In genomic region chr1:31745071-31745897, GRCh38 we compare ENCODE assay signal across 8 cellular contexts. TPM values are rescaled to one million over a fixed set of nuclear protein-coding genes. Genes with fewer than 3 reads are reported as not detected.
DNase-seq lines count a peak whose midpoint lies in the region; ATAC-seq, FAIRE-seq and TF ChIP-seq lines count a peak whose summit lies in the region.

No MANE protein-coding gene starts in this region.

- DNase-seq in CD4-positive, alpha-beta memory T cell = peak; percentile 33 to 62 (median 40)
- DNase-seq in HCT116 (ENCODE audit: low read depth, low spot score) (no peak), PC-9 (peak; percentile 61 to 68), activated gamma-delta T cell treated with Interleukin-2 at 50 U/mL for 16 hours (peak; percentile 36), foreskin melanocyte (peak; percentile 46), pancreas (peak in 4 of 6 donors; percentile 64 to 80 (median 71)), NCI-H1048 (lab: John Stamatoyannopoulos, UW) (no peak)

- no peaks in the 10 kb centered on the region for H3K27me3 ChIP-seq in CD4-positive, alpha-beta memory T cell (ENCODE audit: insufficient read depth, low read length)
- H3K27me3 ChIP-seq in HCT116 (ENCODE audit: insufficient read depth, low read length) (no peaks in the 10 kb centered on the region), PC-9 (ENCODE audit: insufficient read depth, low read depth) (no peaks in the 10 kb centered on the region), pancreas (no peaks in the 10 kb centered on the region)

- H3K36me3 ChIP-seq in CD4-positive, alpha-beta memory T cell (ENCODE audit: insufficient read depth, low read length) = no peaks in the 10 kb centered on the region
- H3K36me3 ChIP-seq in HCT116 (ENCODE audit: control insufficient read depth in 1 of 2, insufficient read depth in 2 of 2, low read length in 2 of 2) (no peaks in the 10 kb centered on the region), PC-9 (ENCODE audit: low read depth) (no peaks in the 10 kb centered on the region), pancreas (no peaks in the 10 kb centered on the region)

- peaks cover 8% of the 10 kb centered on the region for H3K4me1 ChIP-seq in CD4-positive, alpha-beta memory T cell (ENCODE audit: insufficient read depth, low read length)
- peaks cover 7 to 8% of the 10 kb centered on the region in 2 experiments; a peak in 3 of 4 replicates for H3K4me1 ChIP-seq in HCT116 (ENCODE audit: control insufficient read depth in 1 of 2, insufficient read depth in 2 of 2, low read length in 2 of 2)
- no peaks in the 10 kb centered on the region for H3K4me1 ChIP-seq in PC-9 (replicated peaks; ENCODE audit: insufficient read depth)
- no peaks in the 10 kb centered on the region for H3K4me1 ChIP-seq in pancreas

- H3K79me2 ChIP-seq in HCT116 (ENCODE audit: insufficient read depth, low read length) (no peaks in the 10 kb centered on the region), PC-9 (ENCODE audit: low read depth) (no peaks in the 10 kb centered on the region)

- intact Hi-C loops in CD4-positive, alpha-beta memory T cell (cut with micrococcal nuclease) = loop anchor here (2.0 kb wide), 2 partner anchors 30 to 78 kb away; no protein-coding TSS in a partner anchor
- intact Hi-C loops in HCT116 (cut with micrococcal nuclease) = loop anchor here (1.0 kb wide), 1 partner anchor 81 kb away; no protein-coding TSS in a partner anchor
- intact Hi-C loops in PC-9 (cut with micrococcal nuclease; ENCODE audit: unreplicated experiment) = loop anchor here (1.0 kb wide), 1 partner anchor 82 kb away; no protein-coding TSS in a partner anchor
- intact Hi-C loops in pancreas (cut with DNase I) = no loop called here

- no peak overlapping the region for H3K4me3 ChIP-seq in CD4-positive, alpha-beta memory T cell (ENCODE audit: low read length in 2 of 2)
- H3K4me3 ChIP-seq in HCT116 (replicated peaks in 1 of 2; ENCODE audit: low read depth in 1 of 2, low read length in 2 of 2) = no peak overlapping the region
- no peak overlapping the region for H3K4me3 ChIP-seq in PC-9
- no peak overlapping the region for H3K4me3 ChIP-seq in pancreas

- POLR2A ChIA-PET in CD4-positive, alpha-beta memory T cell (lab: Charles Lee; ENCODE audit: partially characterized antibody) = interaction anchor here (0.8 kb wide), 1 partner anchor 83 kb away, joined by 3 read pairs; no protein-coding TSS in a partner anchor
- POLR2A ChIA-PET in HCT116 (lab: Charles Lee) (interaction anchor here (1.0 kb wide), 2 partner anchors 15 to 81 kb away, joined by 4 read pairs; no protein-coding TSS in a partner anchor), PC-9 (lab: Charles Lee; ENCODE audit: unreplicated experiment) (interaction anchor here (0.6 to 0.7 kb wide), 2 partner anchors 76 to 328 kb away, joined by 3 to 9 read pairs; no protein-coding TSS in a partner anchor)

- peak; percentile 73 to 83 (median 80); a peak in 5 of 6 replicates for TF ChIP-seq CTCF in HCT116 (IDR thresholded peaks at IDR 0.05 in 2 of 3, conservative IDR thresholded peaks at IDR 0.05 in 1 of 3; ENCODE audit: borderline replicate concordance in 1 of 3, insufficient read depth in 1 of 3, low read depth in 2 of 3, low read length in 2 of 3)
- TF ChIP-seq CTCF in PC-9 (conservative IDR thresholded peaks at IDR 0.05) = peak; percentile 98
- TF ChIP-seq CTCF in pancreas (IDR thresholded peaks at IDR 0.05) = peak; percentile 39 to 60 (median 52)

- no peak overlapping the region for H3K27ac ChIP-seq in CD4-positive, alpha-beta memory T cell (ENCODE audit: low read depth, low read length)
- H3K27ac ChIP-seq in HCT116 (ENCODE audit: low read depth, low read length) (no peak overlapping the region), PC-9 (no peak overlapping the region), pancreas (no peak overlapping the region)

- BruUV-seq in HCT116 (replicated peaks; lab: Mats Ljungman, UMichigan) = no TSS peak
- BruUV-seq in PC-9 (replicated peaks; lab: Mats Ljungman, UMichigan) = no TSS peak

- no peaks in the 10 kb centered on the region for H3K27me3 Mint-ChIP-seq in CD4-positive, alpha-beta memory T cell

- TF ChIP-seq RAD21 in HCT116 (IDR thresholded peaks at IDR 0.05; ENCODE audit: low read depth) = peak; percentile 82

- no peaks in the 10 kb centered on the region for H3K36me3 Mint-ChIP-seq in CD4-positive, alpha-beta memory T cell

- H4K20me1 ChIP-seq in HCT116 (ENCODE audit: insufficient read depth) (no peaks in the 10 kb centered on the region), PC-9 (ENCODE audit: insufficient read depth) (no peaks in the 10 kb centered on the region)

- peaks cover 3 to 37% (median 17%) of the 10 kb centered on the region in 4 donors for H3K4me1 Mint-ChIP-seq in CD4-positive, alpha-beta memory T cell

- 44 to 45% methylated on average over 4 of the region's 4 CpGs for WGBS in pancreas, 2 donors

- H3K9ac ChIP-seq in HCT116 (ENCODE audit: low read length) = no peak overlapping the region

- H2AFZ ChIP-seq in HCT116 (ENCODE audit: low read depth, low read length, poor library complexity, severe bottlenecking) = no peak overlapping the region
- no peak overlapping the region for H2AFZ ChIP-seq in PC-9

- H3K4me3 Mint-ChIP-seq in CD4-positive, alpha-beta memory T cell = peak overlapping the region in 1 of 8 donors; percentile 11

- H3K9me3 Mint-ChIP-seq in CD4-positive, alpha-beta memory T cell = no peaks in the 10 kb centered on the region

- RAD21 ChIA-PET in HCT116 (lab: Charles Lee; ENCODE audit: low non-redundant PET in 1 of 2, low total read pairs in 2 of 2, uncharacterized antibody in 2 of 2, unreplicated experiment in 2 of 2) = interaction anchor here (0.6 to 1.8 kb wide), 6 partner anchors 30 to 317 kb away, joined by 3 to 10 read pairs (median 4); no protein-coding TSS in a partner anchor

- ATAC-seq in HCT116 = peak; percentile 95
- ATAC-seq in pancreas = peak; percentile 70 to 92 (median 84)
- no peak for ATAC-seq in HG02642 (IDR thresholded peaks at IDR 0.05; ENCODE audit: poor library complexity, unreplicated experiment)

- peaks cover 10% of the 10 kb centered on the region; the same call in 1 of the 2 replicates for H3F3A ChIP-seq in PC-9 (ENCODE audit: insufficient read depth, low read depth)

- H3K9me2 ChIP-seq in HCT116 (ENCODE audit: insufficient read depth) = no peaks in the 10 kb centered on the region
- no peaks in the 10 kb centered on the region for H3K9me2 ChIP-seq in PC-9 (ENCODE audit: insufficient read depth)

- TF ChIP-seq POLR2A in HCT116 (IDR thresholded peaks at IDR 0.05; ENCODE audit: borderline replicate concordance, extremely low read depth, insufficient read depth, insufficient read length) = no peak

- H3K4me2 ChIP-seq in HCT116 (ENCODE audit: low read length) (no peak overlapping the region), PC-9 (no peak overlapping the region)

- H3K27ac Mint-ChIP-seq in CD4-positive, alpha-beta memory T cell = peak overlapping the region in 1 of 7 donors; percentile 37

- no peak for FAIRE-seq in pancreas (lab: Jason Lieb, UNC)

- no peaks in the 10 kb centered on the region for H3K9me3 ChIP-seq in CD4-positive, alpha-beta memory T cell (ENCODE audit: control insufficient read depth in 1 of 2, low read length in 2 of 2)
- H3K9me3 ChIP-seq in HCT116 (ENCODE audit: control insufficient read depth in 1 of 2, insufficient read depth in 1 of 2, low read depth in 1 of 2, low read length in 2 of 2) = no peaks in the 10 kb centered on the region
- no peaks in the 10 kb centered on the region for H3K9me3 ChIP-seq in PC-9 (ENCODE audit: insufficient read depth, low read depth)
- H3K9me3 ChIP-seq in pancreas = no peaks in the 10 kb centered on the region

- CTCF ChIA-PET in CD4-positive, alpha-beta memory T cell (lab: Charles Lee; ENCODE audit: partially characterized antibody) = interaction anchor here (0.8 to 1.9 kb wide), 6 partner anchors 12 to 350 kb away, joined by 3 to 7 read pairs (median 4); no protein-coding TSS in a partner anchor
- CTCF ChIA-PET in HCT116 (lab: Charles Lee) (interaction anchor here (0.6 to 1.9 kb wide), 24 partner anchors 8 to 560 kb away, joined by 3 to 18 read pairs (median 4); partner anchors contain the start of genes KPNA6 and PEF1), PC-9 (lab: Charles Lee) (interaction anchor here (0.6 to 1.5 kb wide), 6 partner anchors 15 to 221 kb away, joined by 3 to 14 read pairs (median 4); no protein-coding TSS in a partner anchor)

TF ChIP-seq in HCT116, 20 proteins besides CTCF, POLR2A, EP300 and RAD21 (continues in another document):
- no peak for TF ChIP-seq EGR1 (IDR thresholded peaks at IDR 0.05; ENCODE audit: low read depth)
- no peak for TF ChIP-seq TCF7L2 (IDR thresholded peaks at IDR 0.05; ENCODE audit: borderline replicate concordance, extremely low read depth, insufficient read depth, insufficient read length)
- no peak for TF ChIP-seq YY1 (IDR thresholded peaks at IDR 0.05; ENCODE audit: extremely low read depth, insufficient replicate concordance, low read depth, low read length)

RNA-seq across cellular contexts. Expression of gene ADGRB2, which starts 18.9 kb away (rescaled TPM):
- total RNA-seq in CD4-positive, alpha-beta memory T cell = 1 to 10 TPM; 1.5 to 2.0 TPM
- polyA plus RNA-seq in CD4-positive, alpha-beta memory T cell = under 1 TPM in 1 of 2 donors, not detected in 1; 0.55 TPM
- total RNA-seq in HCT116 (2021; ENCODE audit: unreplicated experiment) = 10.1 TPM
- polyA plus RNA-seq in HCT116 (2012) = 6.0 and 7.1 TPM in 2 replicates
- total RNA-seq in PC-9 (2021) = 15.6 and 28.5 TPM in 2 replicates
- 1 to 10 TPM in 1 of 6 donors, under 1 TPM in 5; 0.12 to 1.3 (median 0.43) TPM for total RNA-seq in pancreas
- polyA plus RNA-seq in pancreas = under 1 TPM; 0.23 to 0.49 TPM

RNA-seq across cellular contexts. Expression of gene COL16A1, which starts 41.5 kb away (rescaled TPM):
- total RNA-seq in CD4-positive, alpha-beta memory T cell = not detected
- not detected for polyA plus RNA-seq in CD4-positive, alpha-beta memory T cell
- 2.2 TPM for total RNA-seq in HCT116 (2021; ENCODE audit: unreplicated experiment)
- polyA plus RNA-seq in HCT116 (2012) = 1.3 and 1.5 TPM in 2 replicates
- total RNA-seq in PC-9 (2021) = 3.6 and 4.8 TPM in 2 replicates
- total RNA-seq in pancreas = 10 to 100 TPM in 3 of 6 donors, 1 to 10 TPM in 3; 3.3 to 26.7 (median 8.0) TPM
- 10 to 100 TPM; 15.1 to 19.3 TPM for polyA plus RNA-seq in pancreas

Comparison
In these comparisons a context has a peak if more than half of its experiments do, and no peak if none do; other contexts are left out.
1. DNase-seq: peak in CD4-positive, alpha-beta memory T cell (5 of 5), PC-9 (2 of 2), activated gamma-delta T cell treated with Interleukin-2 at 50 U/mL for 16 hours (single experiment), foreskin melanocyte (single experiment) and pancreas (4 of 6); none in HCT116 (single experiment) and NCI-H1048 (single experiment).
2. intact Hi-C loops: an anchor here in CD4-positive, alpha-beta memory T cell (2.0 kb wide), HCT116 (1.0 kb wide) and PC-9 (1.0 kb wide); none called in pancreas.
3. Peak in every context shown above with its lines, with median percentiles within 50 percentile points of each other: CTCF ChIP-seq.